In the genomic region with DNA sequence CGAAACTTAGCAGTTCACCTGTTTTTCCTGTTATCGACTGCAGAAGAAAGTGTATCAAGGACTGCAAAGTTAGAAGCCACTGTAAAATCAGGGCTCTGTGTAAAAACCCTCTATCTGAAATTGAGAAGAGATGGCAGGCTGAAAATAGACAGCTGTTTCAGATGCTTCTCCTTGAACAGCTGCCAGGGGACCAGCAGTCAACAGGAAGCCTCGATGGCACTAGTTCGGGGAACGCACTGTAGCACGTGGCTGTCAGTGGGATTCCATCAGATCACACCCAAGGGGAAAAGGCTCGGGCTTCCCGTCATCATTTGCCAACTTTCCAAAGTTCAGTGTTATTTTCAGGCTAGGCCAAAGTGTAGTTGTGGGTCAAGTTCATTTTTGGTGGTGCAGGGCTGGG, we compare ENCODE assay signal across 1 cellular context.
TF ChIP-seq lines count a peak whose summit lies in the region.

No MANE protein-coding gene starts in this region.

TF ChIP-seq in GM23338, 12 proteins besides CTCF, POLR2A, EP300 and RAD21 (continued from another document):
- no peak for TF ChIP-seq ZNF462 (CRISPR knock-in tag; IDR thresholded peaks at IDR 0.05)
